8 cellular contexts compared by ENCODE assay signal in the genomic region with DNA sequence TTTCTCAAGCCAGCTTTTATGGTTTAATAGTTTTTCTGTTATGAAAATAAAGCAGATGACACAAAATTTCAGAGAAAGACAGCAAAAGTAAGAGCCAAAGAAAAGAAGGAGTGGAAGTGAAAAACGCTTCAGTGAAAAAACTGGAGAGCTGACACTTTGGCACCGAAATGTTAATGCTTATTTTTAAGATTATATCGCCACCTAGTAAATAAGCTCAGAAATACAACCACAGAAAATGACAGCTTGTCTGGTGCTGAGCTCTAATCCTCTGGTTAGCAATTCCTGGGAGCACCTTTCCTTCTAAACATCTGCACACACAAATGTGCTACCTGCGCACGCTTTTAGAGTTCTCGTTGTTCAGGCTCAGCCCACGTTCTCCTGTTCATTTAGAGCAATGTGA.
A peak's percentile ranks its signal among the peaks of the same experiment; 100 is the strongest.
DNase-seq lines count a peak whose midpoint lies in the region; ATAC-seq, FAIRE-seq and TF ChIP-seq lines count a peak whose summit lies in the region.

No MANE protein-coding gene starts in this region.

- no peak for TF ChIP-seq EP300 in esophagus muscularis mucosa (IDR thresholded peaks at IDR 0.05)

- no peak overlapping the region for H3K4me2 ChIP-seq in Karpas-422 (ENCODE audit: low read depth, low read length, poor library complexity, severe bottlenecking)

- H3K9ac ChIP-seq in Karpas-422 (ENCODE audit: low read length) = no peak overlapping the region

- DNase-seq in COLO829 (ENCODE audit: low spot score) (peak; percentile 63), Karpas-422 (peak; percentile 67), RCC 7860 (ENCODE audit: low spot score) (peak; percentile 44), esophagus muscularis mucosa (ENCODE audit: extremely low spot score) (no peak), non-pigmented ciliary epithelial cell (ENCODE audit: low read depth) (peak; percentile 8), GF-D8 (lab: John Stamatoyannopoulos, UW) (no peak)

- peak; percentile 64 for ATAC-seq in GM19372 (IDR thresholded peaks at IDR 0.05; ENCODE audit: low read depth, unreplicated experiment)
- no peak for ATAC-seq in GM19397 (IDR thresholded peaks at IDR 0.05; ENCODE audit: unreplicated experiment)

- H3K36me3 ChIP-seq in Karpas-422 (ENCODE audit: insufficient read depth, low read length) (no peaks in the 10 kb centered on the region), esophagus muscularis mucosa (no peaks in the 10 kb centered on the region)

- H3K4me1 ChIP-seq in Karpas-422 (ENCODE audit: low read length) (no peaks in the 10 kb centered on the region), esophagus muscularis mucosa (no peaks in the 10 kb centered on the region)

- H3K4me3 ChIP-seq in Karpas-422 (ENCODE audit: low read length) (no peak overlapping the region), esophagus muscularis mucosa (no peak overlapping the region)

- peak; percentile 14 to 38 (median 36) for TF ChIP-seq CTCF in esophagus muscularis mucosa (IDR thresholded peaks at IDR 0.05)

- no peak overlapping the region for H3K27ac ChIP-seq in Karpas-422 (ENCODE audit: low read length)
- no peak overlapping the region for H3K27ac ChIP-seq in esophagus muscularis mucosa (replicated peaks in 1 of 4)

- H3K9me2 ChIP-seq in Karpas-422 (replicated peaks; ENCODE audit: insufficient read depth, low read length) = no peaks in the 10 kb centered on the region

- H3K9me3 ChIP-seq in Karpas-422 (ENCODE audit: low read length) (no peaks in the 10 kb centered on the region), esophagus muscularis mucosa (no peaks in the 10 kb centered on the region)

- FAIRE-seq in RCC 7860 (lab: Jason Lieb, UNC) = peak; percentile 75

- intact Hi-C loops in esophagus muscularis mucosa (cut with DNase I) = loop anchor here (10.0 kb wide), 1 partner anchor 732 kb away; no protein-coding TSS in a partner anchor

- H2AFZ ChIP-seq in Karpas-422 (ENCODE audit: low read length) = no peak overlapping the region

- WGBS in esophagus muscularis mucosa = 35% methylated on average over 7 of the region's 7 CpGs

- no peaks in the 10 kb centered on the region for H3K79me2 ChIP-seq in Karpas-422 (ENCODE audit: low read length)

- no peaks in the 10 kb centered on the region for H4K20me1 ChIP-seq in Karpas-422 (ENCODE audit: insufficient read depth, low read depth, low read length)

- no peaks in the 10 kb centered on the region for H3K27me3 ChIP-seq in Karpas-422 (ENCODE audit: low read length)
- H3K27me3 ChIP-seq in esophagus muscularis mucosa = no peaks in the 10 kb centered on the region

- TF ChIP-seq POLR2A in esophagus muscularis mucosa (IDR thresholded peaks at IDR 0.05; ENCODE audit: low read depth) = no peak

Comparison
In these comparisons a context has a peak if more than half of its experiments do, and no peak if none do; other contexts are left out.
1. DNase-seq: peak in COLO829 (single experiment), Karpas-422 (single experiment), RCC 7860 (single experiment) and non-pigmented ciliary epithelial cell (single experiment); none in esophagus muscularis mucosa (single experiment) and GF-D8 (single experiment).